ENCODE assay signal across 22 cellular contexts in genomic region chr21:36501589-36501892, GRCh38. TPM values are rescaled to one million over a fixed set of nuclear protein-coding genes. Genes with fewer than 3 reads are reported as not detected.
"Had no signal": no experiment of that assay in that cellular context is flagged by ENCODE, and none has a peak within 500 bp of the region (broad histone marks: within the 10 kb centered on the region; RNA-seq: fewer than 3 reads in every experiment).

No MANE protein-coding gene starts in this region.

- DNase-seq: activated B cell treated with CpG ODN at 0.5 μM for 24 hours; activated CD4-positive, alpha-beta T cell treated with anti-CD3 and anti-CD28 coated beads for 1 hour; activated CD4-positive, alpha-beta T cell treated with anti-CD3 and anti-CD28 coated beads, Interleukin-2, amount 10 ng/mL, durations not matched to agents 24 days and 14 days; activated CD4-positive, alpha-beta T cell treated with anti-CD3 and anti-CD28 coated beads, Interleukin-2, amount 50 U/mL, for 48 hours; activated CD8-positive, alpha-beta memory T cell treated with anti-CD3 and anti-CD28 coated beads, Interleukin-2, amount 10 ng/mL, durations not matched to agents 7 days and 5 days; activated gamma-delta T cell; activated naive CD4-positive, alpha-beta T cell treated with anti-CD3 and anti-CD28 coated beads for 36 hours; activated T-cell treated with anti-CD3 and anti-CD28 coated beads, Interleukin-2, amount 50 U/mL, for 24 hours; brain microvascular endothelial cell; MG63; MV-4-11; NCI-H1092 treated with DMSO at 0.1 percent for 48 hours; NCI-H1417 treated with DMSO at 0.1 percent for 48 hours; NCI-H1694; NCI-H2029 treated with DMSO at 0.1 percent for 48 hours; NCI-H510A treated with DMSO at 0.1 percent for 48 hours; PC-3; SHP77 treated with DMSO at 0.1 percent for 48 hours had no signal

- H3K27me3 Mint-ChIP-seq: activated B cell treated with CpG ODN at 0.5 μM for 24 hours had no signal

- H3K9me3 Mint-ChIP-seq: activated B cell treated with CpG ODN at 0.5 μM for 24 hours; activated CD4-positive, alpha-beta T cell treated with anti-CD3 and anti-CD28 coated beads, Interleukin-2, amount 10 ng/mL, durations not matched to agents 24 days and 14 days; activated T-helper 1 cell treated with anti-CD3 and anti-CD28 coated beads, Interleukin-12 subunit alpha, Interleukin-12 subunit beta, Interleukin-2, Interleukin-4 antibody, amounts not matched to agents 30 ng/mL and 10 ng/mL and 1 ng/mL, durations not matched to agents 14 hours and 24 hours and 36 hours; T-helper 1 cell treated with Interleukin-12 subunit alpha and Interleukin-12 subunit beta and Interleukin-4 antibody, amounts not matched to agents 30 μg/mL and 1 μg/mL, for 36 hours had no signal

- H3K27ac Mint-ChIP-seq: activated B cell treated with CpG ODN at 0.5 μM for 24 hours; activated CD4-positive, alpha-beta T cell treated with anti-CD3 and anti-CD28 coated beads, Interleukin-2, amount 10 ng/mL, durations not matched to agents 24 days and 14 days; activated CD8-positive, alpha-beta memory T cell treated with anti-CD3 and anti-CD28 coated beads, Interleukin-2, amount 10 ng/mL, durations not matched to agents 7 days and 5 days; activated naive CD4-positive, alpha-beta T cell treated with anti-CD3 and anti-CD28 coated beads for 36 hours; activated naive CD8-positive, alpha-beta T cell; activated T-cell treated with anti-CD3 and anti-CD28 coated beads, Interleukin-2, amount 50 U/mL, for 24 hours; activated T-helper 1 cell treated with anti-CD3 and anti-CD28 coated beads, Interleukin-12 subunit alpha, Interleukin-12 subunit beta, Interleukin-2, Interleukin-4 antibody, amounts not matched to agents 30 ng/mL and 10 ng/mL and 1 ng/mL, durations not matched to agents 14 hours and 24 hours and 36 hours; T-helper 1 cell treated with Interleukin-12 subunit alpha and Interleukin-12 subunit beta and Interleukin-4 antibody, amounts not matched to agents 30 μg/mL and 1 μg/mL, for 36 hours had no signal

- H3K36me3 Mint-ChIP-seq: activated CD8-positive, alpha-beta memory T cell treated with anti-CD3 and anti-CD28 coated beads, Interleukin-2, amount 10 ng/mL, durations not matched to agents 7 days and 5 days; activated naive CD8-positive, alpha-beta T cell had no signal

- H3K4me1 Mint-ChIP-seq: activated CD4-positive, alpha-beta T cell treated with anti-CD3 and anti-CD28 coated beads, Interleukin-2, amount 10 ng/mL, durations not matched to agents 24 days and 14 days; activated CD8-positive, alpha-beta memory T cell treated with anti-CD3 and anti-CD28 coated beads, Interleukin-2, amount 10 ng/mL, durations not matched to agents 7 days and 5 days had no signal

- H3K4me3 Mint-ChIP-seq: activated B cell treated with CpG ODN at 0.5 μM for 24 hours; activated CD4-positive, alpha-beta T cell treated with anti-CD3 and anti-CD28 coated beads, Interleukin-2, amount 10 ng/mL, durations not matched to agents 24 days and 14 days; activated CD8-positive, alpha-beta memory T cell treated with anti-CD3 and anti-CD28 coated beads, Interleukin-2, amount 10 ng/mL, durations not matched to agents 7 days and 5 days; activated naive CD4-positive, alpha-beta T cell treated with anti-CD3 and anti-CD28 coated beads for 36 hours; activated naive CD8-positive, alpha-beta T cell; activated T-cell treated with anti-CD3 and anti-CD28 coated beads, Interleukin-2, amount 50 U/mL, for 24 hours; activated T-helper 1 cell treated with anti-CD3 and anti-CD28 coated beads, Interleukin-12 subunit alpha, Interleukin-12 subunit beta, Interleukin-2, Interleukin-4 antibody, amounts not matched to agents 30 ng/mL and 10 ng/mL and 1 ng/mL, durations not matched to agents 14 hours and 24 hours and 36 hours; T-helper 1 cell treated with Interleukin-12 subunit alpha and Interleukin-12 subunit beta and Interleukin-4 antibody, amounts not matched to agents 30 μg/mL and 1 μg/mL, for 36 hours had no signal

- ATAC-seq: activated CD8-positive, alpha-beta memory T cell treated with anti-CD3 and anti-CD28 coated beads, Interleukin-2, amount 10 ng/mL, durations not matched to agents 7 days and 5 days had no signal

RNA-seq across cellular contexts. Expression of gene CLDN14, which starts 21.6 kb away (rescaled TPM):
- total RNA-seq: activated CD4-positive, alpha-beta T cell treated with anti-CD3 and anti-CD28 coated beads, Interleukin-2, amount 10 ng/mL, durations not matched to agents 24 days and 14 days; activated CD8-positive, alpha-beta memory T cell treated with anti-CD3 and anti-CD28 coated beads, Interleukin-2, amount 10 ng/mL, durations not matched to agents 7 days and 5 days; activated naive CD4-positive, alpha-beta T cell treated with anti-CD3 and anti-CD28 coated beads for 36 hours; activated T-helper 1 cell treated with anti-CD3 and anti-CD28 coated beads, Interleukin-12 subunit alpha, Interleukin-12 subunit beta, Interleukin-2, Interleukin-4 antibody, amounts not matched to agents 30 ng/mL and 10 ng/mL and 1 ng/mL, durations not matched to agents 14 hours and 24 hours and 36 hours; cardiac muscle cell had no signal
